Comparison of ENCODE assay signal across 11 cellular contexts in genomic region chr1:115670476-115671175, GRCh38. TPM values are rescaled to one million over a fixed set of nuclear protein-coding genes. Genes with fewer than 3 reads are reported as not detected.
DNase-seq lines count a peak whose midpoint lies in the region; ATAC-seq, FAIRE-seq and TF ChIP-seq lines count a peak whose summit lies in the region.
"Had no signal": no experiment of that assay in that cellular context is flagged by ENCODE, and none has a peak within 500 bp of the region (broad histone marks: within the 10 kb centered on the region; RNA-seq: fewer than 3 reads in every experiment).

No MANE protein-coding gene starts in this region.

- FAIRE-seq in GM12878 (lab: Jason Lieb, UNC) = no peak

- H3K4me3 Mint-ChIP-seq in stimulated activated memory B cell treated with anti-CD40 and anti-IgM and Interleukin-4, amounts not matched to agents 10 μg/mL and 1 μg/mL and 100 μg/mL, for 72 hours = no peak overlapping the region
- H3K4me3 Mint-ChIP-seq: memory B cell had no signal

- RAD21 ChIA-PET in GM12878 (lab: Charles Lee; ENCODE audit: unreplicated experiment) = no interaction called here

- WGBS in GM12878 (ENCODE audit: insufficient coverage, insufficient replicate concordance, low lambda C conversion rate, missing lambda C conversion rate) = 90% methylated on average over 14 of the region's 14 CpGs

- no peaks in the 10 kb centered on the region for H3K4me1 Mint-ChIP-seq in stimulated activated memory B cell treated with anti-CD40 and anti-IgM and Interleukin-4, amounts not matched to agents 10 μg/mL and 1 μg/mL and 100 μg/mL, for 72 hours
- H3K4me1 Mint-ChIP-seq: memory B cell had no signal

- SMC1A ChIA-PET in GM12878 (lab: Charles Lee; ENCODE audit: uncharacterized antibody, unreplicated experiment) = interaction anchor here (0.7 to 1.1 kb wide), 3 partner anchors 12 to 51 kb away, joined by 3 read pairs; no protein-coding TSS in a partner anchor

- no peak overlapping the region for H3K27ac ChIP-seq in GM12878 (ENCODE audit: control insufficient read depth, insufficient read depth)
- peak overlapping the region; percentile 61 for H3K27ac ChIP-seq in muscle layer of colon (ENCODE audit: low read depth, low read length)

- no peak overlapping the region for H3K4me2 ChIP-seq in GM12878 (ENCODE audit: control insufficient read depth, insufficient read depth)

- CTCF ChIA-PET in GM12878 (lab: Yijun Ruan, JAX) = interaction anchor here (1.2 to 1.6 kb wide), 2 partner anchors 21 to 36 kb away, joined by 4 read pairs; no protein-coding TSS in a partner anchor

- in situ Hi-C loops in GM12878 (cut with MboI) = no loop called here

- TF ChIP-seq RAD21 in GM12878 (IDR thresholded peaks at IDR 0.05; ENCODE audit: insufficient read depth, low read depth, low read length) = no peak

- no peaks in the 10 kb centered on the region for H3K27me3 Mint-ChIP-seq in stimulated activated memory B cell treated with anti-CD40 and anti-IgM and Interleukin-4, amounts not matched to agents 10 μg/mL and 1 μg/mL and 100 μg/mL, for 72 hours
- H3K27me3 Mint-ChIP-seq: memory B cell had no signal

- ATAC-seq in GM12878 (no peak), GM18909 (IDR thresholded peaks at IDR 0.05; ENCODE audit: poor library complexity, unreplicated experiment) (no peak), GM21515 (IDR thresholded peaks at IDR 0.05; ENCODE audit: unreplicated experiment) (no peak)
- no peak for ATAC-seq in stimulated activated memory B cell treated with anti-CD40 and anti-IgM and Interleukin-4, amounts not matched to agents 10 μg/mL and 1 μg/mL and 100 μg/mL, for 72 hours

- H3K4me1 ChIP-seq in GM12878 (ENCODE audit: control insufficient read depth, insufficient read depth, low read length) (peaks cover 13% of the 10 kb centered on the region), muscle layer of colon (ENCODE audit: insufficient read depth, low read length) (peaks cover 76% of the 10 kb centered on the region)

- H3K27me3 ChIP-seq in GM12878 (replicated peaks in 1 of 2; ENCODE audit: control insufficient read depth in 2 of 2, insufficient read depth in 2 of 2, low read length in 1 of 2) = no peaks in the 10 kb centered on the region
- H3K27me3 ChIP-seq in muscle layer of colon (ENCODE audit: control insufficient read depth in 1 of 2, insufficient read depth in 2 of 2, low read length in 2 of 2) = no peaks in the 10 kb centered on the region

- no TSS peak for BruUV-seq in GM12878 (replicated peaks; lab: Mats Ljungman, UMichigan)

- H3K9ac ChIP-seq in GM12878 (ENCODE audit: control insufficient read depth, insufficient read depth, low read length) (no peak overlapping the region), muscle layer of colon (ENCODE audit: low read length) (no peak overlapping the region)

- H2AFZ ChIP-seq in GM12878 (ENCODE audit: control insufficient read depth, low read depth, low read length) = no peak overlapping the region

- H3K9me3 Mint-ChIP-seq in stimulated activated memory B cell treated with anti-CD40 and anti-IgM and Interleukin-4, amounts not matched to agents 10 μg/mL and 1 μg/mL and 100 μg/mL, for 72 hours = no peaks in the 10 kb centered on the region

- H3K9me3 ChIP-seq in GM12878 (replicated peaks; ENCODE audit: control insufficient read depth, insufficient read depth, low read length) = peaks cover 1% of the 10 kb centered on the region; the same call in 2 of the 3 replicates
- H3K9me3 ChIP-seq in muscle layer of colon (ENCODE audit: low read length) = no peaks in the 10 kb centered on the region

- H3K4me3 ChIP-seq in GM12878 (no peak overlapping the region), muscle layer of colon (ENCODE audit: low read depth in 1 of 2, low read length in 2 of 2) (no peak overlapping the region)

- no peak for TF ChIP-seq EP300 in GM12878 (IDR thresholded peaks at IDR 0.05; ENCODE audit: borderline replicate concordance in 1 of 2, control insufficient read depth in 1 of 2, low read depth in 2 of 2, low read length in 2 of 2)

- H3K36me3 Mint-ChIP-seq in stimulated activated memory B cell treated with anti-CD40 and anti-IgM and Interleukin-4, amounts not matched to agents 10 μg/mL and 1 μg/mL and 100 μg/mL, for 72 hours = no peaks in the 10 kb centered on the region

- POLR2A ChIA-PET in GM12878 (lab: Charles Lee) = no interaction called here

- H3K27ac Mint-ChIP-seq in stimulated activated memory B cell treated with anti-CD40 and anti-IgM and Interleukin-4, amounts not matched to agents 10 μg/mL and 1 μg/mL and 100 μg/mL, for 72 hours = no peak overlapping the region
- H3K27ac Mint-ChIP-seq: memory B cell had no signal

- no peaks in the 10 kb centered on the region for H3K79me2 ChIP-seq in GM12878 (ENCODE audit: control insufficient read depth, insufficient read depth, low read length)

- H4K20me1 ChIP-seq in GM12878 (ENCODE audit: control insufficient read depth, insufficient read depth) = no peaks in the 10 kb centered on the region

- TF ChIP-seq CTCF in GM12878 (IDR thresholded peaks at IDR 0.05 in 2 of 3, conservative IDR thresholded peaks at IDR 0.05 in 1 of 3; ENCODE audit: control insufficient read depth in 2 of 3, extremely low read depth in 1 of 3, insufficient read depth in 1 of 3, low read depth in 3 of 3, low read length in 3 of 3) = no peak

- intact Hi-C loops in GM12878 (cut with micrococcal nuclease; ENCODE audit: unreplicated experiment) = no loop called here

- DNase-seq in DMS79 (lab: John Stamatoyannopoulos, UW) (peak; percentile 90), NCI-H2029 treated with DMSO at 0.1 percent for 48 hours (lab: John Stamatoyannopoulos, UW) (peak; percentile 73), GM12878 (ENCODE audit: low read depth, low spot score) (no peak), kidney tubule cell (ENCODE audit: low spot score) (no peak)
- DNase-seq: activated CD4-positive, CD25-positive, alpha-beta regulatory T cell; activated naive CD4-positive, alpha-beta T cell treated with anti-CD3 and anti-CD28 coated beads, Interleukin-2, amount 50 U/mL, for 16 hours had no signal

- no peaks in the 10 kb centered on the region; a peak in 3 of 4 replicates for H3K36me3 ChIP-seq in GM12878 (ENCODE audit: control insufficient read depth in 2 of 2, insufficient read depth in 2 of 2, low read length in 1 of 2)
- H3K36me3 ChIP-seq in muscle layer of colon (ENCODE audit: insufficient read depth, low read length) = peaks cover 2% of the 10 kb centered on the region

- no peak for TF ChIP-seq POLR2A in GM12878 (IDR thresholded peaks at IDR 0.05; ENCODE audit: low read depth, low read length)

TF ChIP-seq in GM12878, 131 proteins besides CTCF, POLR2A, EP300 and RAD21:
- peak; percentile 40 for TF ChIP-seq MEF2B (IDR thresholded peaks at IDR 0.05; ENCODE audit: partially characterized antibody, poor library complexity, severe bottlenecking)
- TF ChIP-seq RUNX3 (IDR thresholded peaks at IDR 0.05; ENCODE audit: low read length) = peak; percentile 22; the same call in 1 of the 2 replicates
- no peak for TF ChIP-seq CBX3 (IDR thresholded peaks at IDR 0.05; ENCODE audit: borderline replicate concordance, low read depth)

RNA-seq across cellular contexts. Expression of gene VANGL1, which starts 28.9 kb away (rescaled TPM):
- total RNA-seq in GM12878 (2013; cell fraction: nucleolus; rRNA removed) = 7.9 and 8.0 TPM in 2 replicates
- total RNA-seq in GM12878 (2014; rRNA removed) = 5.9 and 6.9 TPM in 2 replicates
- total RNA-seq in GM12878 (2014; rRNA removed; fragmentation: Illumina TruSeq; extraction: Trizol) = 5.2 and 6.4 TPM in 2 replicates
- total RNA-seq in GM12878 (2021) = 10.6 and 12.4 TPM in 2 replicates
- polyA plus RNA-seq in GM12878 (2011; ENCODE audit: low read depth) = 1.6 TPM
- polyA plus RNA-seq in GM12878 (2011; rRNA removed) = 2.7 and 3.1 TPM in 2 replicates
- 3.5 and 4.2 TPM in 2 replicates for polyA plus RNA-seq in GM12878 (2011; cell fraction: cytosol; rRNA removed)
- 2.3 and 3.6 TPM in 2 replicates for polyA plus RNA-seq in GM12878 (2011; cell fraction: nucleus; rRNA removed)
- 2.8 and 3.0 TPM in 2 replicates for polyA plus RNA-seq in GM12878 (2012)
- 6.4 and 8.2 TPM in 2 replicates for polyA plus RNA-seq in GM12878 (2014; fragmentation: Illumina TruSeq; extraction: Trizol)
- 1 to 10 TPM in 1 of 2 experiments, under 1 TPM in 1; 0.71 to 1.2 TPM for polyA plus RNA-seq in GM12878 (2014; fragmentation: Nextera tagmentation; extraction: Ambion mirVana)
- 6.2 and 6.4 TPM in 2 replicates for polyA plus RNA-seq in GM12878 (2014; rRNA removed)
- 10 to 100 TPM; 11.5 to 12.9 TPM for polyA plus RNA-seq in GM12878 (2016; fragmentation: Nextera tagmentation; extraction: Ambion mirVana)
- polyA minus RNA-seq in GM12878 (2011; rRNA and poly(A)+ RNA removed) = 3.7 and 4.0 TPM in 2 replicates
- polyA minus RNA-seq in GM12878 (2011; cell fraction: cytosol; rRNA and poly(A)+ RNA removed) = 2.7 and 3.3 TPM in 2 replicates
- polyA minus RNA-seq in GM12878 (2011; cell fraction: nucleus; rRNA and poly(A)+ RNA removed) = 1.2 and 1.6 TPM in 2 replicates

Comparison
In these comparisons a context has a peak if more than half of its experiments do, and no peak if none do; other contexts are left out.
1. DNase-seq: peak in DMS79 (single experiment) and NCI-H2029 treated with DMSO at 0.1 percent for 48 hours (single experiment); none in GM12878 (single experiment) and kidney tubule cell (single experiment).